In genomic region chr6:115000736-115001135, GRCh38 we compare ENCODE assay signal across 15 cellular contexts.
DNase-seq lines count a peak whose midpoint lies in the region; TF ChIP-seq lines count a peak whose summit lies in the region.
"Had no signal": no experiment of that assay in that cellular context is flagged by ENCODE, and none has a peak within 500 bp of the region (broad histone marks: within the 10 kb centered on the region; RNA-seq: fewer than 3 reads in every experiment).

No MANE protein-coding gene starts in this region.

- no peak overlapping the region for H4K91ac ChIP-seq in trophoblast cell (ENCODE audit: low read depth, low read length)

- H3K14ac ChIP-seq in trophoblast cell (ENCODE audit: low read length) = no peak overlapping the region

- H3K4me1 ChIP-seq in trophoblast cell (ENCODE audit: control insufficient read depth in 1 of 2, insufficient read depth in 2 of 2, low read length in 2 of 2) (peaks cover 4 to 7% of the 10 kb centered on the region in 2 experiments), esophagus muscularis mucosa (no peaks in the 10 kb centered on the region)

- no peak overlapping the region for H3K4ac ChIP-seq in trophoblast cell (ENCODE audit: low read depth, low read length)

- no peak overlapping the region for H3K23ac ChIP-seq in trophoblast cell (ENCODE audit: low read length)

- H3K9me3 ChIP-seq in trophoblast cell (ENCODE audit: insufficient read depth, low read depth, low read length) (no peaks in the 10 kb centered on the region), esophagus muscularis mucosa (no peaks in the 10 kb centered on the region)

- H3K27me3 ChIP-seq in trophoblast cell (ENCODE audit: insufficient read depth, low read length) (no peaks in the 10 kb centered on the region), esophagus muscularis mucosa (no peaks in the 10 kb centered on the region)
- H3K27me3 ChIP-seq: BLaER1 treated with 17β-estradiol and CSF1 and Interleukin-3, amounts not matched to agents 10 nM and 100 nM had no signal

- H4K12ac ChIP-seq in trophoblast cell (ENCODE audit: low read depth, low read length) = no peak overlapping the region

- H2BK5ac ChIP-seq in trophoblast cell (ENCODE audit: low read depth, low read length, poor library complexity) = peak overlapping the region; percentile 57

- H3K4me2 ChIP-seq in trophoblast cell (ENCODE audit: low read length) = no peak overlapping the region
- H3K4me2 ChIP-seq: BLaER1 treated with 17β-estradiol and CSF1 and Interleukin-3, amounts not matched to agents 10 nM and 100 nM; GM23338 had no signal

- no peak for TF ChIP-seq EP300 in esophagus muscularis mucosa (IDR thresholded peaks at IDR 0.05)

- H3K18ac ChIP-seq in trophoblast cell (ENCODE audit: low read length) = no peak overlapping the region

- H2BK120ac ChIP-seq in trophoblast cell (ENCODE audit: insufficient read depth, low read length, poor library complexity) = peak overlapping the region; percentile 72

- H3K9ac ChIP-seq in trophoblast cell (ENCODE audit: low read length) = no peak overlapping the region
- H3K9ac ChIP-seq: BLaER1 treated with 17β-estradiol and CSF1 and Interleukin-3, amounts not matched to agents 10 nM and 100 nM had no signal

- intact Hi-C loops in esophagus muscularis mucosa (cut with DNase I) = no loop called here

- H3K36me3 ChIP-seq in trophoblast cell (ENCODE audit: control insufficient read depth in 1 of 2, insufficient read depth in 2 of 2, low read length in 2 of 2) (no peaks in the 10 kb centered on the region), esophagus muscularis mucosa (no peaks in the 10 kb centered on the region)
- H3K36me3 ChIP-seq: BLaER1 treated with 17β-estradiol and CSF1 and Interleukin-3, amounts not matched to agents 10 nM and 100 nM had no signal

- DNase-seq in M059J (ENCODE audit: low read depth) (peak; percentile 44), RPMI7951 (ENCODE audit: low read depth) (peak; percentile 77), epithelial cell of esophagus (ENCODE audit: low read depth) (peak; percentile 75), trophoblast cell (peak; percentile 19 to 55), T-helper 1 cell (no peak), esophagus muscularis mucosa (ENCODE audit: extremely low spot score) (no peak), midbrain (lab: John Stamatoyannopoulos, UW) (no peak)
- DNase-seq: Calu3; CD8-positive, alpha-beta T cell; DMS79 treated with DMSO at 0.1 percent for 48 hours; HCEC 1CT had no signal

- no peak overlapping the region for H2AK5ac ChIP-seq in trophoblast cell (ENCODE audit: low read length)

- H3K79me1 ChIP-seq in trophoblast cell (ENCODE audit: low read length) = peaks cover 4% of the 10 kb centered on the region

- TF ChIP-seq POLR2A in esophagus muscularis mucosa (IDR thresholded peaks at IDR 0.05; ENCODE audit: low read depth) = no peak

- no CpG with 5 or more reads among the region's 4 CpGs for WGBS in trophoblast cell (ENCODE audit: extremely low coverage, insufficient coverage, insufficient read length)
- WGBS in esophagus muscularis mucosa = 91% methylated on average over 4 of the region's 4 CpGs

- no peak for TF ChIP-seq CTCF in epithelial cell of esophagus (IDR thresholded peaks at IDR 0.05; ENCODE audit: insufficient read depth, low read depth, low read length, missing control alignments)
- no peak for TF ChIP-seq CTCF in esophagus muscularis mucosa (IDR thresholded peaks at IDR 0.05)

- H2AFZ ChIP-seq in trophoblast cell (ENCODE audit: insufficient read depth, low read length, poor library complexity) = no peak overlapping the region
- H2AFZ ChIP-seq: GM23338 had no signal

- H3K27ac ChIP-seq in trophoblast cell (ENCODE audit: low read depth, low read length) = no peak overlapping the region
- no peak overlapping the region for H3K27ac ChIP-seq in esophagus muscularis mucosa (replicated peaks in 1 of 4)
- H3K27ac ChIP-seq: BLaER1 treated with 17β-estradiol and CSF1 and Interleukin-3, amounts not matched to agents 10 nM and 100 nM; HL-60 had no signal

- no peak overlapping the region for H2BK12ac ChIP-seq in trophoblast cell (ENCODE audit: low read length)

- H4K8ac ChIP-seq in trophoblast cell (ENCODE audit: low read depth, low read length) = no peak overlapping the region

- H3K79me2 ChIP-seq in trophoblast cell (ENCODE audit: control insufficient read depth, insufficient read depth, low read length, poor library complexity) = no peaks in the 10 kb centered on the region

- H3K4me3 ChIP-seq in epithelial cell of esophagus (ENCODE audit: low read length) (no peak overlapping the region), trophoblast cell (ENCODE audit: low read depth, low read length) (no peak overlapping the region), esophagus muscularis mucosa (no peak overlapping the region)
- H3K4me3 ChIP-seq: BLaER1 treated with 17β-estradiol and CSF1 and Interleukin-3, amounts not matched to agents 10 nM and 100 nM; GM12878; GM23338 had no signal

Comparison
In these comparisons a context has a peak if more than half of its experiments do, and no peak if none do; other contexts are left out.
1. DNase-seq: peak in M059J (single experiment), RPMI7951 (single experiment), epithelial cell of esophagus (single experiment) and trophoblast cell (2 of 2); none in T-helper 1 cell (0 of 5), esophagus muscularis mucosa (single experiment) and midbrain (single experiment).